In genomic region chr1:11893907-11894251, GRCh38 we compare ENCODE assay signal across 8 cellular contexts. TPM values are rescaled to one million over a fixed set of nuclear protein-coding genes. Genes with fewer than 3 reads are reported as not detected.
DNase-seq lines count a peak whose midpoint lies in the region; ATAC-seq and TF ChIP-seq lines count a peak whose summit lies in the region.

No MANE protein-coding gene starts in this region.

- DNase-seq in 8988T: peak; percentile 81
- DNase-seq in GM13976 (ENCODE audit: low spot score): peak; percentile 89
- DNase-seq in NCI-H2107 (lab: John Stamatoyannopoulos, UW): peak; percentile 73
- peak; percentile 92 for DNase-seq in activated CD4-positive, alpha-beta T cell treated with anti-CD3 and anti-CD28 coated beads, Interleukin-2, amount 10 ng/mL, durations not matched to agents 24 days and 14 days
- no peak for DNase-seq in coronary artery (ENCODE audit: low spot score)
- peak; percentile 68 to 76 for DNase-seq in memory B cell (ENCODE audit: low spot score in 2 of 2)
- DNase-seq in stimulated activated CD8-positive, alpha-beta memory T cell treated with anti-CD3 and anti-CD28 coated beads, Interleukin-4, amount 100 ng/mL, for 24 hours (ENCODE audit: low read depth): peak; percentile 45

- no peaks in the 10 kb centered on the region for H3K36me3 Mint-ChIP-seq in activated CD4-positive, alpha-beta T cell treated with anti-CD3 and anti-CD28 coated beads, Interleukin-2, amount 10 ng/mL, durations not matched to agents 24 days and 14 days (ENCODE audit: low read depth)
- H3K36me3 Mint-ChIP-seq in memory B cell: no peaks in the 10 kb centered on the region

- intact Hi-C loops in activated CD4-positive, alpha-beta T cell treated with anti-CD3 and anti-CD28 coated beads, Interleukin-2, amount 10 ng/mL, durations not matched to agents 24 days and 14 days (cut with micrococcal nuclease): loop anchor here (1.0 kb wide), 1 partner anchor 56 kb away; no protein-coding TSS in a partner anchor

- H3K27me3 Mint-ChIP-seq in activated CD4-positive, alpha-beta T cell treated with anti-CD3 and anti-CD28 coated beads, Interleukin-2, amount 10 ng/mL, durations not matched to agents 24 days and 14 days: peaks cover 30% of the 10 kb centered on the region
- peaks cover 9% of the 10 kb centered on the region for H3K27me3 Mint-ChIP-seq in memory B cell

- H3K4me1 Mint-ChIP-seq in activated CD4-positive, alpha-beta T cell treated with anti-CD3 and anti-CD28 coated beads, Interleukin-2, amount 10 ng/mL, durations not matched to agents 24 days and 14 days: no peaks in the 10 kb centered on the region
- no peaks in the 10 kb centered on the region for H3K4me1 Mint-ChIP-seq in memory B cell

- ATAC-seq in memory B cell (ENCODE audit: low read depth) (peak; percentile 95), GM18907 (IDR thresholded peaks at IDR 0.05; ENCODE audit: unreplicated experiment) (no peak)

- TF ChIP-seq CTCF in GM13976 (IDR thresholded peaks at IDR 0.05; ENCODE audit: borderline replicate concordance, control extremely low read depth, extremely low read depth, insufficient read depth, missing control alignments) (peak; percentile 96), coronary artery (IDR thresholded peaks at IDR 0.05) (peak; percentile 57)

- peak overlapping the region; percentile 12 for H3K27ac Mint-ChIP-seq in activated CD4-positive, alpha-beta T cell treated with anti-CD3 and anti-CD28 coated beads, Interleukin-2, amount 10 ng/mL, durations not matched to agents 24 days and 14 days
- H3K27ac Mint-ChIP-seq in memory B cell: no peak overlapping the region

- no peak overlapping the region for H3K27ac ChIP-seq in coronary artery

- in situ Hi-C loops in GM13976 (cut with MboI; ENCODE audit: low sequenced_read_pairs, unreplicated experiment): no loop called here

- H3K4me3 ChIP-seq in coronary artery: no peak overlapping the region

- H3K9me3 Mint-ChIP-seq in activated CD4-positive, alpha-beta T cell treated with anti-CD3 and anti-CD28 coated beads, Interleukin-2, amount 10 ng/mL, durations not matched to agents 24 days and 14 days: no peaks in the 10 kb centered on the region
- H3K9me3 Mint-ChIP-seq in memory B cell: no peaks in the 10 kb centered on the region

- H3K4me3 Mint-ChIP-seq in activated CD4-positive, alpha-beta T cell treated with anti-CD3 and anti-CD28 coated beads, Interleukin-2, amount 10 ng/mL, durations not matched to agents 24 days and 14 days: no peak overlapping the region
- no peak overlapping the region for H3K4me3 Mint-ChIP-seq in memory B cell

RNA-seq across cellular contexts. Expression of gene KIAA2013, which starts 32.3 kb away (rescaled TPM):
- 34.1 and 36.5 TPM in 2 replicates for total RNA-seq in activated CD4-positive, alpha-beta T cell treated with anti-CD3 and anti-CD28 coated beads, Interleukin-2, amount 10 ng/mL, durations not matched to agents 24 days and 14 days

RNA-seq across cellular contexts. Expression of gene NPPB, which starts 35.1 kb away (rescaled TPM):
- total RNA-seq in activated CD4-positive, alpha-beta T cell treated with anti-CD3 and anti-CD28 coated beads, Interleukin-2, amount 10 ng/mL, durations not matched to agents 24 days and 14 days: not detected in 2 replicates

RNA-seq across cellular contexts. Expression of gene PLOD1, which starts 40.6 kb away (rescaled TPM):
- 40.3 and 40.6 TPM in 2 replicates for total RNA-seq in activated CD4-positive, alpha-beta T cell treated with anti-CD3 and anti-CD28 coated beads, Interleukin-2, amount 10 ng/mL, durations not matched to agents 24 days and 14 days

RNA-seq across cellular contexts. Expression of gene NPPA, which starts 46.3 kb away (rescaled TPM):
- not detected in 2 replicates for total RNA-seq in activated CD4-positive, alpha-beta T cell treated with anti-CD3 and anti-CD28 coated beads, Interleukin-2, amount 10 ng/mL, durations not matched to agents 24 days and 14 days
